Comparison of ENCODE assay signal across 8 cellular contexts in the genomic region with DNA sequence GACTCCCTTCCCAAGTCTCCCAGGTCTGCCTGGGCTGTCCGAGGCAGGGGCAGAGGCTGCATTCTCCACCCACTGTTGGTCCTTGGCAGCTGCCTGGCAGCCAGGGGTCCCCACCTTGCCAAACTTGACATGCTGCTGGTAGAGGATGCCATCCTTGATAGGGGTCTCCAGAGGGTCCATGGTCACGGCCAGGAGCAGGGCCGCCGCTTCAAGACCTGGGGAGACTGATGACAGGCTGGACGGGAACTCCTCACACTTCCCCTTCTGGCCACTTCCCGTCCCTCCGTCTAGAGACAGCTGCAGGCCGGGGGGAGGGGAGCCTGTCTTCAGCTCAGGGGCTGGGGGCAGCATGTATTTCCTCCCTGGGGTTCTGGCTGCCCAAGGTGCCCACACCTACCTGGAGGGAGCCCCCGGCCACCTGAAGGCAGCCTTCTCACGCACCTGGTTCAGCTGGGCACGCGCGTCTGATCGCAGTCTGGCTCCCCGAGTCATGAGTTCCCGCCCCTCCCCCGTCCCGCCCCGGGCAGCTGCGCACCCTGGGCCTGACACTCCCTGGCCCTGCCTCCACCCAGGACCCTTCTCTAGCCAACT. TPM values are rescaled to one million over a fixed set of nuclear protein-coding genes. Genes with fewer than 3 reads are reported as not detected.
A peak's percentile ranks its signal among the peaks of the same experiment; 100 is the strongest.
DNase-seq lines count a peak whose midpoint lies in the region; ATAC-seq and TF ChIP-seq lines count a peak whose summit lies in the region.

Gene DOK3, minus strand, starts transcription at position 466 of the 591 bp plus-strand sequence. Its CDS starts 286 bp downstream, at position 180.

- H3K27me3 ChIP-seq in BE2C (no peaks in the 10 kb centered on the region), liver (ENCODE audit: control insufficient read depth in 4 of 4, insufficient read depth in 4 of 4, low read length in 3 of 4) (no peaks in the 10 kb centered on the region)

- H3K4me3 ChIP-seq in BE2C (ENCODE audit: low read depth, low read length): no peak within 1 kb of the TSS
- H3K4me3 ChIP-seq in liver (ENCODE audit: low read depth in 1 of 3, low read length in 3 of 3): peak within 1 kb of the TSS; percentile 9 to 17 (median 11)

- peaks cover 45% of the 10 kb centered on the region for H3K36me3 ChIP-seq in BE2C
- peaks cover 4 to 37% (median 9%) of the 10 kb centered on the region in 4 donors for H3K36me3 ChIP-seq in liver (ENCODE audit: control insufficient read depth in 4 of 4, insufficient read depth in 3 of 4, low read depth in 1 of 4, low read length in 3 of 4)

- DNase-seq in BE2C: peak; percentile 51
- DNase-seq in SKM-1 treated with dmso at 0.1 percent for 144 hours (lab: John Stamatoyannopoulos, UW; ENCODE audit: unreplicated experiment): peak; percentile 68
- DNase-seq in GM10266 (ENCODE audit: extremely low spot score): no peak
- no peak for DNase-seq in NCI-H446 (lab: John Stamatoyannopoulos, UW)
- no peak for DNase-seq in H4 (ENCODE audit: low spot score)

- H3K4me1 ChIP-seq in BE2C: peaks cover 5% of the 10 kb centered on the region
- peaks cover 0 to 12% (median under 1%) of the 10 kb centered on the region in 4 donors for H3K4me1 ChIP-seq in liver (ENCODE audit: control insufficient read depth in 4 of 4, insufficient read depth in 4 of 4, low read length in 3 of 4)

- H3K27ac ChIP-seq in liver (ENCODE audit: low read depth in 1 of 2, low read length in 2 of 2): peak within 1 kb of the TSS; percentile 36 to 81

- TF ChIP-seq CTCF in BE2C (IDR thresholded peaks at IDR 0.05; ENCODE audit: low read depth, low read length) (no peak), liver (IDR thresholded peaks at IDR 0.05; ENCODE audit: low read depth, low read length, missing input control) (no peak), GM10266 (IDR thresholded peaks at IDR 0.05; ENCODE audit: control insufficient read depth, insufficient read depth, low read depth, missing control alignments) (no peak)

- H3K9me3 ChIP-seq in BE2C (no peaks in the 10 kb centered on the region), liver (ENCODE audit: control insufficient read depth in 4 of 4, low read length in 3 of 4) (no peaks in the 10 kb centered on the region)

- peak within 1 kb of the TSS in 1 of 2 donors; percentile 22 for H3K9ac ChIP-seq in liver (ENCODE audit: low read depth in 1 of 2, low read length in 2 of 2)

- 54% methylated on average over 20 of the region's 20 CpGs for whole genome bisulfite sequencing in liver

- no peak for TF ChIP-seq RAD21 in liver (IDR thresholded peaks at IDR 0.05)

- ATAC-seq in GM21528 (IDR thresholded peaks at IDR 0.05; ENCODE audit: low FRiP score, unreplicated experiment): peak; percentile 4
- ATAC-seq in GM18861 (IDR thresholded peaks at IDR 0.05; ENCODE audit: unreplicated experiment): no peak

TF ChIP-seq in liver, 16 proteins besides CTCF, POLR2A, EP300 and RAD21:
- TF ChIP-seq GABPA (IDR thresholded peaks at IDR 0.05 in 1 of 2, conservative IDR thresholded peaks at IDR 0.05 in 1 of 2) (no peak), HNF4A (conservative IDR thresholded peaks at IDR 0.05) (no peak), ZBTB33 (IDR thresholded peaks at IDR 0.05) (no peak), TAF1 (conservative IDR thresholded peaks at IDR 0.05) (no peak), SP1 (IDR thresholded peaks at IDR 0.05) (no peak), FOXA1 (IDR thresholded peaks at IDR 0.05) (no peak), EGR1 (IDR thresholded peaks at IDR 0.05; ENCODE audit: low read depth in 2 of 2) (no peak), ATF3 (IDR thresholded peaks at IDR 0.05) (no peak), HNF4G (IDR thresholded peaks at IDR 0.05) (no peak), FOXA2 (IDR thresholded peaks at IDR 0.05) (no peak), MAX (IDR thresholded peaks at IDR 0.05) (no peak), RXRA (IDR thresholded peaks at IDR 0.05) (no peak)

RNA-seq across cellular contexts. Expression of gene DOK3, which starts in this region (rescaled TPM):
- 33.9 TPM for polyA plus RNA-seq in BE2C (2012; ENCODE audit: insufficient read depth, insufficient read length, low read depth)
- 10 to 100 TPM; 10.2 to 19.2 TPM for total RNA-seq in liver
- 1 to 10 TPM; 1.7 to 2.9 TPM for polyA plus RNA-seq in liver
- 0.08 and 1.1 TPM in 2 replicates for total RNA-seq in H4 (2014; rRNA removed; shearing (Covaris generic))

Comparison
In these comparisons a context has a peak if more than half of its experiments do, and no peak if none do; other contexts are left out.
1. DNase-seq: peak in BE2C (single experiment) and SKM-1 treated with dmso at 0.1 percent for 144 hours (single experiment); none in GM10266 (single experiment), NCI-H446 (0 of 2) and H4 (single experiment).